ENCODE assay signal across 7 cellular contexts in genomic region chr9:132166599-132166998, GRCh38. TPM values are rescaled to one million over a fixed set of nuclear protein-coding genes. Genes with fewer than 3 reads are reported as not detected.
DNase-seq lines count a peak whose midpoint lies in the region; ATAC-seq, FAIRE-seq and TF ChIP-seq lines count a peak whose summit lies in the region.

No MANE protein-coding gene starts in this region.

- no peak overlapping the region for H2BK15ac ChIP-seq in mesenchymal stem cell (ENCODE audit: low read depth, poor library complexity, severe bottlenecking)

- no peak overlapping the region for H2AK5ac ChIP-seq in mesenchymal stem cell (ENCODE audit: low read length, severe bottlenecking)

- H2BK12ac ChIP-seq in mesenchymal stem cell (ENCODE audit: low read length in 2 of 2): no peak overlapping the region

- H3K27me3 ChIP-seq in GM23338 (ENCODE audit: insufficient read depth): peaks cover 47% of the 10 kb centered on the region
- H3K27me3 ChIP-seq in mesenchymal stem cell (ENCODE audit: control insufficient read depth in 1 of 2, insufficient read depth in 1 of 2, low read length in 2 of 2): peaks cover 88 to 90% of the 10 kb centered on the region in 2 experiments
- H3K27me3 ChIP-seq in ovary: no peaks in the 10 kb centered on the region

- DNase-seq in DMS53 (lab: John Stamatoyannopoulos, UW) (peak; percentile 85), GM23338 (ENCODE audit: low spot score) (peak; percentile 86), mesenchymal stem cell (peak; percentile 31), H54 (ENCODE audit: insufficient read length, low spot score) (no peak), anterior cingulate cortex (lab: John Stamatoyannopoulos, UW) (no peak), ovary (no peak)

- H2BK120ac ChIP-seq in mesenchymal stem cell (ENCODE audit: low read depth, low read length): no peak overlapping the region

- TF ChIP-seq CTCF in GM23338 (conservative IDR thresholded peaks at IDR 0.05; ENCODE audit: low read depth in 2 of 2): peak; percentile 61 to 86
- no peak for TF ChIP-seq CTCF in ovary (IDR thresholded peaks at IDR 0.05)

- H2AFZ ChIP-seq in GM23338 (no peak overlapping the region), mesenchymal stem cell (ENCODE audit: low read depth, low read length) (no peak overlapping the region)

- H3K79me1 ChIP-seq in mesenchymal stem cell (replicated peaks; ENCODE audit: low read length, poor library complexity, severe bottlenecking): no peaks in the 10 kb centered on the region

- no peak overlapping the region for H4K91ac ChIP-seq in mesenchymal stem cell (ENCODE audit: low read length)

- H3K9me3 ChIP-seq in mesenchymal stem cell (ENCODE audit: control insufficient read depth, low read length): no peaks in the 10 kb centered on the region
- no peaks in the 10 kb centered on the region for H3K9me3 ChIP-seq in ovary

- no peak overlapping the region for H3K4ac ChIP-seq in mesenchymal stem cell (ENCODE audit: low read depth in 1 of 2, low read length in 2 of 2)

- H3K27ac Mint-ChIP-seq in GM23338: no peak overlapping the region
- no peak overlapping the region for H3K27ac Mint-ChIP-seq in activated T-helper 17 cell treated with anti-CD3 and anti-CD28 coated beads, Interleukin-2, amount 50 U/mL, for 72 hours

- no peaks in the 10 kb centered on the region for H3F3A ChIP-seq in GM23338 (replicated peaks; ENCODE audit: low read depth)

- peaks cover 26% of the 10 kb centered on the region for H3K4me1 Mint-ChIP-seq in GM23338
- peaks cover 4% of the 10 kb centered on the region for H3K4me1 Mint-ChIP-seq in activated T-helper 17 cell treated with anti-CD3 and anti-CD28 coated beads, Interleukin-2, amount 50 U/mL, for 72 hours

- H3K4me1 ChIP-seq in GM23338 (ENCODE audit: insufficient read depth) (peaks cover 10% of the 10 kb centered on the region), mesenchymal stem cell (ENCODE audit: control insufficient read depth, insufficient read depth, low read depth, low read length) (peaks cover 18% of the 10 kb centered on the region), ovary (ENCODE audit: insufficient read depth) (peaks cover 6% of the 10 kb centered on the region)

- H3K4me3 Mint-ChIP-seq in GM23338: no peak overlapping the region
- no peak overlapping the region for H3K4me3 Mint-ChIP-seq in activated T-helper 17 cell treated with anti-CD3 and anti-CD28 coated beads, Interleukin-2, amount 50 U/mL, for 72 hours

- H3K23ac ChIP-seq in mesenchymal stem cell (ENCODE audit: low read length in 2 of 2): no peak overlapping the region

- no peak overlapping the region for H3K4me2 ChIP-seq in GM23338
- no peak overlapping the region for H3K4me2 ChIP-seq in mesenchymal stem cell (ENCODE audit: low read length, poor library complexity, severe bottlenecking)

- TF ChIP-seq POLR2A in H54 (IDR thresholded peaks at IDR 0.05; ENCODE audit: low read depth, low read length) (no peak), ovary (IDR thresholded peaks at IDR 0.05) (no peak)

- H3K36me3 ChIP-seq in GM23338 (ENCODE audit: insufficient read depth) (no peaks in the 10 kb centered on the region), mesenchymal stem cell (ENCODE audit: control insufficient read depth in 1 of 2, insufficient read depth in 2 of 2, low read depth in 1 of 2, low read length in 2 of 2) (peaks cover 0 to 2% of the 10 kb centered on the region in 2 experiments), ovary (no peaks in the 10 kb centered on the region)

- no peaks in the 10 kb centered on the region; the same call in 1 of the 2 replicates for H4K20me1 ChIP-seq in GM23338 (replicated peaks; ENCODE audit: insufficient read depth)

- no peaks in the 10 kb centered on the region for H3K79me2 ChIP-seq in GM23338 (replicated peaks; ENCODE audit: insufficient read depth)

- no peak overlapping the region for H3K9ac ChIP-seq in mesenchymal stem cell (ENCODE audit: low read length)

- H3K27ac ChIP-seq in GM23338 (ENCODE audit: low read depth) (no peak overlapping the region), mesenchymal stem cell (ENCODE audit: low read length, poor library complexity, severe bottlenecking) (no peak overlapping the region), ovary (no peak overlapping the region)

- H3K4me3 ChIP-seq in GM23338 (no peak overlapping the region), mesenchymal stem cell (ENCODE audit: insufficient read depth in 1 of 2, low read depth in 1 of 2, low read length in 2 of 2) (no peak overlapping the region), ovary (no peak overlapping the region)

- no peaks in the 10 kb centered on the region for H3K9me2 ChIP-seq in GM23338 (ENCODE audit: insufficient read depth)

- ATAC-seq in GM23338: peak; percentile 63
- peak; percentile 40 for ATAC-seq in activated T-helper 17 cell treated with anti-CD3 and anti-CD28 coated beads, Interleukin-2, amount 50 U/mL, for 72 hours (replicated peaks)

- no peak overlapping the region for H3K14ac ChIP-seq in mesenchymal stem cell (ENCODE audit: low read length in 2 of 2)

- H3K36me3 Mint-ChIP-seq in GM23338 (ENCODE audit: low read depth): peaks cover 3% of the 10 kb centered on the region; the same call in 1 of the 3 replicates
- no peaks in the 10 kb centered on the region for H3K36me3 Mint-ChIP-seq in activated T-helper 17 cell treated with anti-CD3 and anti-CD28 coated beads, Interleukin-2, amount 50 U/mL, for 72 hours (ENCODE audit: low read depth)

- peaks cover 52% of the 10 kb centered on the region for H3K27me3 Mint-ChIP-seq in GM23338 (ENCODE audit: insufficient read depth, low read depth, poor library complexity)
- peaks cover 40% of the 10 kb centered on the region for H3K27me3 Mint-ChIP-seq in activated T-helper 17 cell treated with anti-CD3 and anti-CD28 coated beads, Interleukin-2, amount 50 U/mL, for 72 hours

- no peak overlapping the region for H2BK5ac ChIP-seq in mesenchymal stem cell (ENCODE audit: low read depth, low read length, poor library complexity, severe bottlenecking)

- no peak for TF ChIP-seq EP300 in ovary (IDR thresholded peaks at IDR 0.05)

- H3K18ac ChIP-seq in mesenchymal stem cell (ENCODE audit: low read depth in 1 of 2, low read length in 2 of 2): no peak overlapping the region

- H3K9me3 Mint-ChIP-seq in GM23338: 0 out of 3 replicates have a peak, but pooled peaks cover under 1% of the 10 kb centered on the region
- H3K9me3 Mint-ChIP-seq in activated T-helper 17 cell treated with anti-CD3 and anti-CD28 coated beads, Interleukin-2, amount 50 U/mL, for 72 hours: no peaks in the 10 kb centered on the region

- FAIRE-seq in H54 (lab: Jason Lieb, UNC): no peak

- WGBS in mesenchymal stem cell: 38% methylated on average over 19 of the region's 19 CpGs
- 46 to 64% (median 57%) methylated on average over 16 to 19 of the region's 19 CpGs for WGBS in ovary, 3 donors

- no peak overlapping the region for H4K8ac ChIP-seq in mesenchymal stem cell (ENCODE audit: low read length)

- intact Hi-C loops in ovary (cut with DNase I): loop anchor here in 1 of 4 donors (10.0 kb wide), 1 partner anchor 68 kb away; no protein-coding TSS in a partner anchor

TF ChIP-seq in GM23338, 12 proteins besides CTCF, POLR2A, EP300 and RAD21 (continues in another document):
- TF ChIP-seq ZNF114 (CRISPR knock-in tag; IDR thresholded peaks at IDR 0.05) (no peak), EZH2phosphoT487 (IDR thresholded peaks at IDR 0.05; ENCODE audit: unreplicated experiment) (no peak), ETS1 (IDR thresholded peaks at IDR 0.05) (no peak), STAT1 (IDR thresholded peaks at IDR 0.05; ENCODE audit: unreplicated experiment) (no peak), NANOG (IDR thresholded peaks at IDR 0.05; ENCODE audit: borderline replicate concordance) (no peak), POLR2AphosphoS5 (IDR thresholded peaks at IDR 0.05; ENCODE audit: low read depth) (no peak), EZH2 (IDR thresholded peaks at IDR 0.05; ENCODE audit: low read depth, unreplicated experiment) (no peak), CREB1 (CRISPR knock-in tag; IDR thresholded peaks at IDR 0.05; ENCODE audit: low read depth) (no peak)

RNA-seq across cellular contexts. Expression of gene NTNG2, which starts 4.7 kb away (rescaled TPM):
- 0.39 and 1.7 TPM in 2 replicates for total RNA-seq in GM23338 (2014; rRNA removed; shearing (Covaris generic))
- 0.42 and 0.99 TPM in 2 replicates for polyA plus RNA-seq in GM23338 (2016; fragmentation: Nextera tagmentation; extraction: Ambion mirVana)
- total RNA-seq in activated T-helper 17 cell treated with anti-CD3 and anti-CD28 coated beads, Interleukin-2, amount 50 U/mL, for 72 hours: 1 to 10 TPM in 1 of 2 donors, under 1 TPM in 1; 0.82 to 2.2 TPM
- 0.99 TPM for polyA plus RNA-seq in mesenchymal stem cell (2013, experiment 1 of 2)
- polyA plus RNA-seq in mesenchymal stem cell (2013, experiment 2 of 2): 0.85 TPM
- total RNA-seq in ovary: 1 to 10 TPM in 4 of 7 donors, under 1 TPM in 3; 0.12 to 2.6 (median 1.5) TPM
- under 1 TPM; 0.23 to 0.39 TPM for polyA plus RNA-seq in ovary

Comparison
In these comparisons a context has a peak if more than half of its experiments do, and no peak if none do; other contexts are left out.
1. DNase-seq: peak in DMS53 (single experiment), GM23338 (single experiment) and mesenchymal stem cell (single experiment); none in H54 (single experiment), anterior cingulate cortex (0 of 58) and ovary (0 of 5).
2. CTCF ChIP-seq: peak in GM23338 (2 of 2); none in ovary (0 of 3).